Comparison of ENCODE assay signal across 10 cellular contexts in genomic region chr2:37558622-37559021, GRCh38.
A peak's percentile ranks its signal among the peaks of the same experiment; 100 is the strongest.
DNase-seq lines count a peak whose midpoint lies in the region; ATAC-seq lines count a peak whose summit lies in the region.
"Had no signal": no experiment of that assay in that cellular context is flagged by ENCODE, and none has a peak within 500 bp of the region (broad histone marks: within the 10 kb centered on the region; RNA-seq: fewer than 3 reads in every experiment).

No MANE protein-coding gene starts in this region.

- H3K27me3 Mint-ChIP-seq in natural killer cell treated with Interleukin-12 subunit alpha and Interleukin-12 subunit beta and Interleukin-15 and Interleukin-18, amount 100 ng/mL, for 72 hours: no peaks in the 10 kb centered on the region

- intact Hi-C loops in posterior cingulate gyrus (cut with DNase I): no loop called here

- H3K27ac Mint-ChIP-seq in natural killer cell treated with Interleukin-12 subunit alpha and Interleukin-12 subunit beta and Interleukin-15 and Interleukin-18, amount 100 ng/mL, for 72 hours: peak overlapping the region; percentile 59 to 73
- H3K27ac Mint-ChIP-seq: nephron had no signal

- H3K4me1 Mint-ChIP-seq in natural killer cell treated with Interleukin-12 subunit alpha and Interleukin-12 subunit beta and Interleukin-15 and Interleukin-18, amount 100 ng/mL, for 72 hours (ENCODE audit: low read depth in 2 of 2): peaks cover 14 to 20% of the 10 kb centered on the region in 2 donors

- peak; percentile 95 for DNase-seq in MV-4-11 (lab: John Stamatoyannopoulos, UW)
- no peak for DNase-seq in natural killer cell treated with Interleukin-12 subunit alpha and Interleukin-12 subunit beta and Interleukin-15 and Interleukin-18, amount 100 ng/mL, for 72 hours (ENCODE audit: low spot score)
- DNase-seq in 8988T: no peak
- DNase-seq in DMS79 treated with DMSO at 0.1 percent for 48 hours (lab: John Stamatoyannopoulos, UW): no peak
- DNase-seq in posterior cingulate gyrus: no peak
- no peak for DNase-seq in NCI-H510A treated with DMSO at 0.1 percent for 48 hours (lab: John Stamatoyannopoulos, UW)
- DNase-seq: activated T-cell treated with anti-CD3 and anti-CD28 coated beads, Interleukin-2, amount 50 U/mL, for 4 hours had no signal

- no peaks in the 10 kb centered on the region for H3K36me3 Mint-ChIP-seq in natural killer cell treated with Interleukin-12 subunit alpha and Interleukin-12 subunit beta and Interleukin-15 and Interleukin-18, amount 100 ng/mL, for 72 hours

- peak overlapping the region; percentile 38 for H3K4me3 Mint-ChIP-seq in natural killer cell treated with Interleukin-12 subunit alpha and Interleukin-12 subunit beta and Interleukin-15 and Interleukin-18, amount 100 ng/mL, for 72 hours
- H3K4me3 Mint-ChIP-seq: activated T-cell treated with anti-CD3 and anti-CD28 coated beads, Interleukin-2, amount 50 U/mL, for 4 hours; nephron had no signal

- H3K9me3 Mint-ChIP-seq in natural killer cell treated with Interleukin-12 subunit alpha and Interleukin-12 subunit beta and Interleukin-15 and Interleukin-18, amount 100 ng/mL, for 72 hours: no peaks in the 10 kb centered on the region
- H3K9me3 Mint-ChIP-seq: activated T-cell treated with anti-CD3 and anti-CD28 coated beads, Interleukin-2, amount 50 U/mL, for 4 hours; nephron had no signal

- peak; percentile 42 for ATAC-seq in GM18870 (IDR thresholded peaks at IDR 0.05; ENCODE audit: unreplicated experiment)
- ATAC-seq in HG02588 (IDR thresholded peaks at IDR 0.05; ENCODE audit: unreplicated experiment): peak; percentile 68
- ATAC-seq in natural killer cell treated with Interleukin-12 subunit alpha and Interleukin-12 subunit beta and Interleukin-15 and Interleukin-18, amount 100 ng/mL, for 72 hours: peak in 1 of 2 donors; percentile 59
- ATAC-seq: activated T-cell treated with anti-CD3 and anti-CD28 coated beads, Interleukin-2, amount 50 U/mL, for 4 hours had no signal
